In the genomic region with DNA sequence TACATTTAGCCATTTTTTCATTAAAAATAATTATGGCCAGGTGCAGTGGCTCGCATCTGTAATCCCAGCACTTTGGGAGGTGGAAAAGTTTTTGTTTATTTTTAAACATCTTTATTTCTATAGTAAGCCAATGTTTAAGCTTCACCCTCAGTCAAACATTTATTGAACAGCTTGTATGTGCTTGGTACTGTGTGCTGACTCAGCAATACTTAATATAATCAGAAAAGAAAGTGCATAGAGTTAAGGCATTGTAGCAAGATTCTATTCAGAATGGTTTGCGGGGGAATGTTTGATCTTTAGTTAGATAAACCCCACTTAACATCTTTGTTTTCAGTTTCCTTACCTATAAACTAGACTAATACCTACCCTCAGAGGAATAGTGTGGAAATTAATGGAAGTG, we compare ENCODE assay signal across 19 cellular contexts. TPM values are rescaled to one million over a fixed set of nuclear protein-coding genes. Genes with fewer than 3 reads are reported as not detected.
DNase-seq lines count a peak whose midpoint lies in the region; ATAC-seq, FAIRE-seq and TF ChIP-seq lines count a peak whose summit lies in the region.
"Had no signal": no experiment of that assay in that cellular context is flagged by ENCODE, and none has a peak within 500 bp of the region (broad histone marks: within the 10 kb centered on the region; RNA-seq: fewer than 3 reads in every experiment).

No MANE protein-coding gene starts in this region.

- H2BK5ac ChIP-seq in IMR-90 (ENCODE audit: low read depth, low read length, poor library complexity, severe bottlenecking) (no peak overlapping the region), H1 (ENCODE audit: low read depth, low read length) (no peak overlapping the region)

- H2AK5ac ChIP-seq in IMR-90 (ENCODE audit: low read depth, low read length) (no peak overlapping the region), H1 (ENCODE audit: low read depth, low read length) (no peak overlapping the region)

- H3K4me3 ChIP-seq in A549 (no peak overlapping the region), IMR-90 (ENCODE audit: insufficient read depth, low read depth, low read length) (no peak overlapping the region), H1 (ENCODE audit: extremely low read depth in 1 of 4, insufficient read depth in 2 of 4, low read depth in 3 of 4, low read length in 4 of 4) (no peak overlapping the region)
- H3K4me3 ChIP-seq: BLaER1 treated with 17β-estradiol and CSF1 and Interleukin-3, amounts not matched to agents 10 nM and 100 nM had no signal

- H2AK9ac ChIP-seq in IMR-90 (replicated peaks; ENCODE audit: low read depth, low read length, poor library complexity) = no peak overlapping the region

- ATAC-seq in A549 = no peak
- no peak for ATAC-seq in IMR-90 (ENCODE audit: low read depth)
- ATAC-seq: CD8-positive, alpha-beta T cell had no signal

- H4K91ac ChIP-seq in IMR-90 (ENCODE audit: insufficient read depth, low read depth, low read length) = no peak overlapping the region
- H4K91ac ChIP-seq in H1 (replicated peaks; ENCODE audit: insufficient read length, low read length) = no peak overlapping the region

- no peak for TF ChIP-seq POLR2A in A549 (IDR thresholded peaks at IDR 0.05; ENCODE audit: low read length)
- TF ChIP-seq POLR2A in IMR-90 (IDR thresholded peaks at IDR 0.05; ENCODE audit: low read depth, low read length) = no peak
- TF ChIP-seq POLR2A in H1 (IDR thresholded peaks at IDR 0.05; ENCODE audit: control extremely low read depth in 1 of 2, low read depth in 2 of 2, low read length in 2 of 2) = no peak

- BruUV-seq in IMR-90 (replicated peaks; lab: Mats Ljungman, UMichigan) = no TSS peak

- no peaks in the 10 kb centered on the region for H3K23me2 ChIP-seq in H1 (ENCODE audit: low read depth, low read length)

- H3K36me3 ChIP-seq in IMR-90 (ENCODE audit: control insufficient read depth, insufficient read depth, low read length) (peaks cover 37% of the 10 kb centered on the region), H1 (ENCODE audit: control insufficient read depth in 2 of 4, insufficient read depth in 4 of 4, low read length in 3 of 4) (peaks cover 0 to 79% (median 36%) of the 10 kb centered on the region in 4 experiments; a peak in 7 of 8 replicates)

- no peak overlapping the region for H2BK120ac ChIP-seq in IMR-90 (ENCODE audit: low read depth, low read length)
- no peak overlapping the region for H2BK120ac ChIP-seq in H1 (replicated peaks; ENCODE audit: low read depth, low read length)

- H4K8ac ChIP-seq in IMR-90 (ENCODE audit: low read depth in 2 of 2, low read length in 2 of 2) (no peak overlapping the region), H1 (ENCODE audit: extremely low read depth, insufficient read depth, low read length) (no peak overlapping the region)

- H3K14ac ChIP-seq in IMR-90 (replicated peaks; ENCODE audit: low read depth, low read length) (no peak overlapping the region), H1 (ENCODE audit: insufficient read length) (no peak overlapping the region)

- H3K4ac ChIP-seq in IMR-90 (ENCODE audit: low read depth, low read length) = no peak overlapping the region
- no peak overlapping the region for H3K4ac ChIP-seq in H1 (replicated peaks; ENCODE audit: insufficient read length, low read depth, low read length)

- CTCF ChIA-PET in A549 (lab: Yijun Ruan, JAX) (interaction anchor here (1.4 kb wide), 1 partner anchor 10 kb away, joined by 3 read pairs; no protein-coding TSS in a partner anchor), IMR-90 (lab: Yijun Ruan, JAX) (interaction anchor here (0.7 kb wide), 1 partner anchor 361 kb away, joined by 3 read pairs; a partner anchor contains a TSS), H1 (lab: Charles Lee; ENCODE audit: partially characterized antibody) (interaction anchor here (1.0 to 1.2 kb wide), 2 partner anchors 10 to 72 kb away, joined by 5 read pairs; a partner anchor contains a TSS), HEK293T (lab: Yijun Ruan, JAX) (no interaction called here)

- dilution Hi-C loops in IMR-90 (cut with HindIII; ENCODE audit: low sequenced_read_pairs, unreplicated experiment) = no loop called here

- TF ChIP-seq RAD21 in A549 (conservative IDR thresholded peaks at IDR 0.05 in 1 of 2, IDR thresholded peaks at IDR 0.05 in 1 of 2) = no peak
- no peak for TF ChIP-seq RAD21 in IMR-90 (IDR thresholded peaks at IDR 0.05; ENCODE audit: low read length)
- TF ChIP-seq RAD21 in H1 (IDR thresholded peaks at IDR 0.05 in 1 of 2, conservative IDR thresholded peaks at IDR 0.05 in 1 of 2; ENCODE audit: low read depth in 2 of 2, low read length in 2 of 2) = no peak

- H3K27me3 ChIP-seq in IMR-90 (ENCODE audit: control insufficient read depth, insufficient read depth, low read length) (no peaks in the 10 kb centered on the region), H1 (replicated peaks in 1 of 4; ENCODE audit: control insufficient read depth in 3 of 4, extremely low read depth in 1 of 4, insufficient read depth in 3 of 4, low read length in 3 of 4) (no peaks in the 10 kb centered on the region)
- H3K27me3 ChIP-seq: BLaER1 treated with 17β-estradiol and CSF1 and Interleukin-3, amounts not matched to agents 10 nM and 100 nM had no signal

- H3K56ac ChIP-seq in IMR-90 (ENCODE audit: extremely low read depth, insufficient read depth, low read length) (no peak overlapping the region), H1 (replicated peaks; ENCODE audit: insufficient read length, low read depth, low read length) (no peak overlapping the region)

- DNase-seq in A549 (ENCODE audit: low read depth in 1 of 2, low spot score in 1 of 2) = no peak
- DNase-seq in IMR-90 = no peak
- DNase-seq in H1 (ENCODE audit: low read depth in 1 of 2, low spot score in 2 of 2) = no peak
- no peak for DNase-seq in dedifferentiated amniotic fluid mesenchymal stem cell (ENCODE audit: extremely low spot score)
- DNase-seq in HEK293T (ENCODE audit: extremely low spot score) = no peak
- DNase-seq: 8988T; AML-193; Caco-2; Calu3; CD4-positive, alpha-beta T cell; CD8-positive, alpha-beta T cell; DMS79 treated with DMSO at 0.1 percent for 48 hours; GF-D8 had no signal

- H3K23ac ChIP-seq in IMR-90 (ENCODE audit: low read depth, low read length) (no peak overlapping the region), H1 (ENCODE audit: insufficient read length) (no peak overlapping the region)

- in situ Hi-C loops in IMR-90 (cut with MboI; ENCODE audit: low sequenced_read_pairs) = no loop called here

- intact Hi-C loops in IMR-90 (cut with micrococcal nuclease) = no loop called here

- FAIRE-seq in A549 (lab: Jason Lieb, UNC) = no peak
- no peak for FAIRE-seq in H1 (lab: Jason Lieb, UNC)
- FAIRE-seq: A204.1, D721Med, GM12891, GM19239 had no signal

- TF ChIP-seq EP300 in A549 (IDR thresholded peaks at IDR 0.05) (no peak), H1 (IDR thresholded peaks at IDR 0.05; ENCODE audit: borderline replicate concordance in 1 of 2, low read depth in 2 of 2, low read length in 2 of 2) (no peak)

- WGBS in A549 (ENCODE audit: missing lambda C conversion rate) = 92% methylated on average over 2 of the region's 2 CpGs
- WGBS in IMR-90 (ENCODE audit: extremely low coverage in 2 of 2, insufficient read length in 1 of 2), 2 experiments = no CpG with 5 or more reads among the region's 2 CpGs
- 89% methylated on average over 2 of the region's 2 CpGs; no CpG with 5 or more reads in 1 of the 2 experiments for WGBS in H1 (ENCODE audit: extremely low coverage in 1 of 2, insufficient coverage in 1 of 2, insufficient read length in 1 of 2, insufficient replicate concordance in 2 of 2, low coverage in 1 of 2, low lambda C conversion rate in 2 of 2, missing lambda C conversion rate in 1 of 2), 2 experiments

- H2BK12ac ChIP-seq in H1 (ENCODE audit: low read depth, low read length) = no peak overlapping the region

- H4K5ac ChIP-seq in IMR-90 (ENCODE audit: low read depth, low read length) (no peak overlapping the region), H1 (ENCODE audit: insufficient read length, low read depth, low read length) (no peak overlapping the region)

- H3K9me3 ChIP-seq in A549 (no peaks in the 10 kb centered on the region), IMR-90 (ENCODE audit: control insufficient read depth, insufficient read depth, low read length) (no peaks in the 10 kb centered on the region), H1 (ENCODE audit: insufficient read depth in 2 of 2, low read depth in 1 of 2, low read length in 1 of 2) (no peaks in the 10 kb centered on the region)
- H3K9me3 ChIP-seq: BLaER1 treated with 17β-estradiol and CSF1 and Interleukin-3, amounts not matched to agents 10 nM and 100 nM; Caco-2 had no signal

- H4K20me1 ChIP-seq in IMR-90 (ENCODE audit: insufficient read depth, low read length) = no peaks in the 10 kb centered on the region
- peaks cover 0 to 2% of the 10 kb centered on the region in 2 experiments for H4K20me1 ChIP-seq in H1 (replicated peaks in 1 of 2; ENCODE audit: control insufficient read depth in 1 of 2, insufficient read depth in 2 of 2, low read length in 2 of 2)
- H4K20me1 ChIP-seq: BLaER1 treated with 17β-estradiol and CSF1 and Interleukin-3, amounts not matched to agents 10 nM and 100 nM had no signal

- H3K9ac ChIP-seq in IMR-90 (ENCODE audit: low read depth, low read length) (no peak overlapping the region), H1 (replicated peaks in 1 of 4; ENCODE audit: extremely low read depth in 1 of 4, low read depth in 3 of 4, low read length in 3 of 4) (no peak overlapping the region)
- H3K9ac ChIP-seq: BLaER1 treated with 17β-estradiol and CSF1 and Interleukin-3, amounts not matched to agents 10 nM and 100 nM had no signal

- H3K79me1 ChIP-seq in IMR-90 (ENCODE audit: low read depth in 1 of 2, low read length in 2 of 2) (no peaks in the 10 kb centered on the region), H1 (ENCODE audit: low read depth, low read length) (no peaks in the 10 kb centered on the region)

- no peaks in the 10 kb centered on the region for H3K79me2 ChIP-seq in H1 (ENCODE audit: control insufficient read depth in 1 of 2, insufficient read depth in 2 of 2, low read length in 2 of 2)

- POLR2A ChIA-PET in A549 (lab: Yijun Ruan, JAX) = no interaction called here
- POLR2A ChIA-PET in IMR-90 (lab: Charles Lee; ENCODE audit: unreplicated experiment) = no interaction called here
- POLR2A ChIA-PET in H1 (lab: Charles Lee; ENCODE audit: partially characterized antibody) = interaction anchor here (0.7 to 1.0 kb wide), 2 partner anchors 13 to 55 kb away, joined by 3 read pairs; a partner anchor contains a TSS
- POLR2A ChIA-PET in HEK293T (lab: Yijun Ruan, JAX) = no interaction called here

- TF ChIP-seq CTCF in A549 (IDR thresholded peaks at IDR 0.05) (no peak), IMR-90 (conservative IDR thresholded peaks at IDR 0.05; ENCODE audit: low read depth, low read length) (no peak), H1 (IDR thresholded peaks at IDR 0.05; ENCODE audit: control extremely low read depth in 1 of 3, insufficient read depth in 1 of 3, low read depth in 1 of 3, low read length in 3 of 3) (no peak)

- H3K9me1 ChIP-seq in IMR-90 (ENCODE audit: insufficient read depth, low read length) = peaks cover 4% of the 10 kb centered on the region; the same call in 1 of the 2 replicates

- no peak overlapping the region for H3K18ac ChIP-seq in IMR-90 (ENCODE audit: low read depth, low read length)
- H3K18ac ChIP-seq in H1 (ENCODE audit: extremely low read depth, low read length) = no peak overlapping the region

- no peak overlapping the region for H2BK20ac ChIP-seq in IMR-90 (ENCODE audit: low read depth, low read length)
- no peak overlapping the region for H2BK20ac ChIP-seq in H1 (ENCODE audit: low read length)

- H3K4me1 ChIP-seq in A549 (no peaks in the 10 kb centered on the region), IMR-90 (ENCODE audit: control insufficient read depth, insufficient read depth, low read length) (no peaks in the 10 kb centered on the region), H1 (replicated peaks in 1 of 4; ENCODE audit: control insufficient read depth in 3 of 4, insufficient read depth in 4 of 4, low read length in 3 of 4) (no peaks in the 10 kb centered on the region)

- H2AFZ ChIP-seq in IMR-90 (replicated peaks; ENCODE audit: low read length, poor library complexity) (no peak overlapping the region), H1 (ENCODE audit: low read length) (no peak overlapping the region)

- H3K27ac ChIP-seq in A549 (no peak overlapping the region), IMR-90 (ENCODE audit: insufficient read depth, low read length) (no peak overlapping the region), H1 (ENCODE audit: low read depth, low read length) (no peak overlapping the region)
- H3K27ac ChIP-seq: BLaER1 treated with 17β-estradiol and CSF1 and Interleukin-3, amounts not matched to agents 10 nM and 100 nM; C4-2B had no signal

- H3K4me2 ChIP-seq in A549 = no peak overlapping the region
- H3K4me2 ChIP-seq in IMR-90 (ENCODE audit: low read depth, low read length) = no peak overlapping the region
- no peak overlapping the region for H3K4me2 ChIP-seq in H1 (ENCODE audit: insufficient read depth in 1 of 2, low read depth in 2 of 2, low read length in 2 of 2)
- H3K4me2 ChIP-seq: BLaER1 treated with 17β-estradiol and CSF1 and Interleukin-3, amounts not matched to agents 10 nM and 100 nM had no signal

- no peak overlapping the region for H2BK15ac ChIP-seq in IMR-90 (ENCODE audit: low read depth, low read length)
- H2BK15ac ChIP-seq in H1 (ENCODE audit: low read length) = no peak overlapping the region

RNA-seq across cellular contexts. Expression of a gene that starts 11.1 kb away (rescaled TPM):
- polyA plus RNA-seq in A549 (2011; rRNA removed) (41.5 and 50.1 TPM in 2 replicates), A549 (2017; fragmentation: RNase III; extraction: RNeasy Plus Mini Kit Qiagen cat#74134 plus additional on column Dnase treatment) (32.6 to 37.0 TPM (median 33.7 TPM) in 3 replicates), IMR-90 (2012; rRNA removed) (9.7 and 14.5 TPM in 2 replicates), H1 (2011; rRNA removed) (4.8 and 10.2 TPM in 2 replicates)
- 20.0 and 22.0 TPM in 2 replicates for polyA plus RNA-seq in A549 (2012; cell fraction: cytosol; rRNA removed)
- polyA plus RNA-seq in A549 (2012; cell fraction: nucleus; rRNA removed) = 3.7 and 6.2 TPM in 2 replicates
- 7.2 and 9.8 TPM in 2 replicates for polyA minus RNA-seq in A549 (2011; rRNA and poly(A)+ RNA removed)
- total RNA-seq in IMR-90 (2012; rRNA removed) = 10.2 and 20.6 TPM in 2 replicates
- 0.64 and 0.84 TPM in 2 replicates for polyA plus RNA-seq in IMR-90 (2012; cell fraction: cytosol; rRNA removed)
- polyA plus RNA-seq in IMR-90 (2012; cell fraction: nucleus; rRNA removed; ENCODE audit: low replicate concordance) = 0.22 and 5.4 TPM in 2 replicates
- total RNA-seq in H1 (2021; fragmentation: NEBNext Ultra II Directional; extraction: Animal tissue kit (Norgen Biotek cat#: 25700)) = 36.8 and 38.1 TPM in 2 replicates
- 14.8 TPM for polyA plus RNA-seq in H1 (2011; cell fraction: cytosol; rRNA removed)
- 4.4 TPM for polyA plus RNA-seq in H1 (2011; cell fraction: nucleus; rRNA removed)
- polyA plus RNA-seq in H1 (2012, experiment 1 of 2) = 16.4 to 23.2 TPM (median 20.9 TPM) in 4 replicates
- 5.7 TPM for polyA plus RNA-seq in H1 (2012, experiment 2 of 2)
- 19.2 TPM for polyA plus RNA-seq in H1 (2013, experiment 1 of 2)
- 18.7 TPM for polyA plus RNA-seq in H1 (2013, experiment 2 of 2)
- 8.6 and 13.6 TPM in 2 replicates for polyA minus RNA-seq in H1 (2011; rRNA and poly(A)+ RNA removed)
- polyA minus RNA-seq in H1 (2011; cell fraction: cytosol; rRNA and poly(A)+ RNA removed) = 9.8 TPM
- polyA minus RNA-seq in H1 (2011; cell fraction: nucleus; rRNA and poly(A)+ RNA removed) = 19.8 TPM

RNA-seq across cellular contexts. Expression of a gene that starts 55.2 kb away (rescaled TPM):
- 3.4 and 6.3 TPM in 2 replicates for polyA plus RNA-seq in A549 (2011; rRNA removed)
- 0.74 and 1.0 TPM in 2 replicates for polyA plus RNA-seq in A549 (2012; cell fraction: cytosol; rRNA removed)
- polyA plus RNA-seq in A549 (2012; cell fraction: nucleus; rRNA removed) = 0.23 and 0.36 TPM in 2 replicates
- polyA plus RNA-seq in A549 (2017; fragmentation: RNase III; extraction: RNeasy Plus Mini Kit Qiagen cat#74134 plus additional on column Dnase treatment) = 2.1 to 2.8 TPM (median 2.3 TPM) in 3 replicates
- 1.2 and 1.6 TPM in 2 replicates for polyA minus RNA-seq in A549 (2011; rRNA and poly(A)+ RNA removed)
- total RNA-seq in IMR-90 (2012; rRNA removed) = 0.72 and 7.5 TPM in 2 replicates
- polyA plus RNA-seq in IMR-90 (2012; rRNA removed) = 0.39 and 0.79 TPM in 2 replicates
- 0.08 and 4.5 TPM in 2 replicates for polyA plus RNA-seq in IMR-90 (2012; cell fraction: cytosol; rRNA removed)
- polyA plus RNA-seq in IMR-90 (2012; cell fraction: nucleus; rRNA removed; ENCODE audit: low replicate concordance) = 3.2 TPM in 1 of 2 replicates, not detected in the other
- 3.8 and 4.8 TPM in 2 replicates for total RNA-seq in H1 (2021; fragmentation: NEBNext Ultra II Directional; extraction: Animal tissue kit (Norgen Biotek cat#: 25700))
- 0.71 and 0.80 TPM in 2 replicates for polyA plus RNA-seq in H1 (2011; rRNA removed)
- polyA plus RNA-seq in H1 (2011; cell fraction: cytosol; rRNA removed) = 3.3 TPM
- 1.2 TPM for polyA plus RNA-seq in H1 (2011; cell fraction: nucleus; rRNA removed)
- 2.4 to 5.7 TPM (median 2.8 TPM) in 4 replicates for polyA plus RNA-seq in H1 (2012, experiment 1 of 2)
- 0.59 TPM for polyA plus RNA-seq in H1 (2012, experiment 2 of 2)
- polyA plus RNA-seq in H1 (2013, experiment 1 of 2) = 5.8 TPM
- 3.6 TPM for polyA plus RNA-seq in H1 (2013, experiment 2 of 2)
- polyA minus RNA-seq in H1 (2011; rRNA and poly(A)+ RNA removed) = 1.4 and 2.0 TPM in 2 replicates
- not detected for polyA minus RNA-seq in H1 (2011; cell fraction: cytosol; rRNA and poly(A)+ RNA removed)
- 6.0 TPM for polyA minus RNA-seq in H1 (2011; cell fraction: nucleus; rRNA and poly(A)+ RNA removed)

RNA-seq across cellular contexts. Expression of a gene that starts 55.3 kb away (rescaled TPM):
- polyA plus RNA-seq in A549 (2011; rRNA removed) (45.5 and 51.7 TPM in 2 replicates), A549 (2017; fragmentation: RNase III; extraction: RNeasy Plus Mini Kit Qiagen cat#74134 plus additional on column Dnase treatment) (20.8 to 21.7 TPM (median 21.4 TPM) in 3 replicates), IMR-90 (2012; rRNA removed) (13.3 and 15.3 TPM in 2 replicates), H1 (2011; rRNA removed) (5.7 and 8.9 TPM in 2 replicates)
- 6.2 and 7.1 TPM in 2 replicates for polyA plus RNA-seq in A549 (2012; cell fraction: cytosol; rRNA removed)
- 4.0 and 7.1 TPM in 2 replicates for polyA plus RNA-seq in A549 (2012; cell fraction: nucleus; rRNA removed)
- 40.5 and 51.0 TPM in 2 replicates for polyA minus RNA-seq in A549 (2011; rRNA and poly(A)+ RNA removed)
- 52.0 and 67.2 TPM in 2 replicates for total RNA-seq in IMR-90 (2012; rRNA removed)
- polyA plus RNA-seq in IMR-90 (2012; cell fraction: cytosol; rRNA removed) = 3.8 and 4.3 TPM in 2 replicates
- polyA plus RNA-seq in IMR-90 (2012; cell fraction: nucleus; rRNA removed; ENCODE audit: low replicate concordance) = 2.4 and 21.2 TPM in 2 replicates
- 45.0 and 48.7 TPM in 2 replicates for total RNA-seq in H1 (2021; fragmentation: NEBNext Ultra II Directional; extraction: Animal tissue kit (Norgen Biotek cat#: 25700))
- polyA plus RNA-seq in H1 (2011; cell fraction: cytosol; rRNA removed) = 9.7 TPM
- polyA plus RNA-seq in H1 (2011; cell fraction: nucleus; rRNA removed) = 6.6 TPM
- 10.0 to 21.1 TPM (median 14.9 TPM) in 4 replicates for polyA plus RNA-seq in H1 (2012, experiment 1 of 2)
- 1.2 TPM for polyA plus RNA-seq in H1 (2012, experiment 2 of 2)
- polyA plus RNA-seq in H1 (2013, experiment 1 of 2) = 18.9 TPM
- 19.6 TPM for polyA plus RNA-seq in H1 (2013, experiment 2 of 2)
- 21.2 and 28.1 TPM in 2 replicates for polyA minus RNA-seq in H1 (2011; rRNA and poly(A)+ RNA removed)
- polyA minus RNA-seq in H1 (2011; cell fraction: cytosol; rRNA and poly(A)+ RNA removed) = 30.8 TPM
- 30.2 TPM for polyA minus RNA-seq in H1 (2011; cell fraction: nucleus; rRNA and poly(A)+ RNA removed)
